ENCODE assay signal across 8 cellular contexts in the genomic region with DNA sequence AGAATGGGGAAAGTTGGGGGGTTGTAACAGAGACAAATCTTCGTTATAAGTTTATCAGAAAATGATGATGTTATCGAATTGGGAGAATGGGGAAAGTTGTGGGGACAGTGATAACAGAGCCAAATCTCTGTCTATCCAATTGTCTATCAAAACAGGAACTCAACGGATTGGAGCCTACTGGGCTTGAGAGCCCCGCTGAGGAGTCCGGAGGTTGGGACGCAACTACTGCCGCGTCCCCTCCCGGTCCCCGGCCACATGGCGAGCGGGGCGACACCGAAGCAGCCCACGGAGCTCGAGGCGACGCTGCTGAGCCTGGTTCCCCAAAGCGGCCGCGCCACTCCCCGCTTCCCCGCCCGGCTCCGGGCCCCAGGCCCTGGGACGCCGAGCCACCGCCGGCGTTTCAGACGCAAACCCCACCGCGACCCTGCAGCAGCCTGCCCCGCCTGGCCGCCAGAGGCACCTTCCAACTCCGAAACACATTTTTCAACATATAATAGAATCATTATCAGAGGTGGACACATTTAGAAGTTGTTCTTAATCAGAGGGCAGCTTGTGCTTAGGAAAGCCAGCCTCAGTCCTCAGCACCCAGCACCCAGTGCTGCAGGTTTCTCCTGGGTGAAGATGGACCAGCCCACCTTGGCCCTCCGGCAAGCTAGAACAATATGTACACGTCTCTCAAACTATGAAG. TPM values are rescaled to one million over a fixed set of nuclear protein-coding genes. Genes with fewer than 3 reads are reported as not detected.
A peak's percentile ranks its signal among the peaks of the same experiment; 100 is the strongest.
DNase-seq lines count a peak whose midpoint lies in the region; ATAC-seq, FAIRE-seq and TF ChIP-seq lines count a peak whose summit lies in the region.

No MANE protein-coding gene starts in this region.

- peak; percentile 33 for TF ChIP-seq CTCF in BE2C (IDR thresholded peaks at IDR 0.05; ENCODE audit: low read depth, low read length)
- TF ChIP-seq CTCF in ascending aorta (IDR thresholded peaks at IDR 0.05), result no peak
- TF ChIP-seq CTCF in D721Med (IDR thresholded peaks at IDR 0.05; ENCODE audit: insufficient read depth, missing control alignments), result no peak

- intact Hi-C loops in ascending aorta (cut with DNase I), result no loop called here

- H3K4me1 ChIP-seq in BE2C (peaks cover 10% of the 10 kb centered on the region), ascending aorta (no peaks in the 10 kb centered on the region), subcutaneous abdominal adipose tissue (ENCODE audit: control insufficient read depth in 5 of 5, insufficient read depth in 5 of 5, low read length in 5 of 5) (peaks cover 0 to 21% (median 9%) of the 10 kb centered on the region in 5 donors)

- DNase-seq in BE2C (peak; percentile 55), H7 (peak; percentile 86), ascending aorta (ENCODE audit: low spot score in 2 of 2) (no peak), iPS-NIHi11 (ENCODE audit: low spot score) (peak; percentile 73), D721Med (ENCODE audit: insufficient read length, low spot score) (no peak), NCI-H345 treated with DMSO at 0.1 percent for 48 hours (lab: John Stamatoyannopoulos, UW; ENCODE audit: unreplicated experiment) (no peak)

- H3K9ac ChIP-seq in subcutaneous abdominal adipose tissue (ENCODE audit: low read length in 5 of 5), result peak overlapping the region; percentile 4 to 75 (median 70)

- no peak for FAIRE-seq in D721Med (lab: Jason Lieb, UNC)

- peak overlapping the region; percentile 57 for H3K4me3 ChIP-seq in BE2C (ENCODE audit: low read depth, low read length)
- H3K4me3 ChIP-seq in H7 (ENCODE audit: insufficient read depth, low read depth, low read length), result peak overlapping the region; percentile 26
- peak overlapping the region; percentile 48 to 51 for H3K4me3 ChIP-seq in ascending aorta
- peak overlapping the region; percentile 13 to 59 (median 53) for H3K4me3 ChIP-seq in subcutaneous abdominal adipose tissue (ENCODE audit: low read depth in 1 of 5, low read length in 5 of 5)

- H3K27me3 ChIP-seq in BE2C, result no peaks in the 10 kb centered on the region
- peaks cover 10% of the 10 kb centered on the region for H3K27me3 ChIP-seq in H7 (ENCODE audit: control insufficient read depth, insufficient read depth, low read length)
- H3K27me3 ChIP-seq in ascending aorta, result no peaks in the 10 kb centered on the region
- peaks cover 0 to 4% (median 0%) of the 10 kb centered on the region in 5 donors for H3K27me3 ChIP-seq in subcutaneous abdominal adipose tissue (ENCODE audit: control insufficient read depth in 5 of 5, insufficient read depth in 4 of 5, low read length in 5 of 5)

- ATAC-seq in GM18520 (IDR thresholded peaks at IDR 0.05; ENCODE audit: unreplicated experiment), result no peak

- no peaks in the 10 kb centered on the region for H3K36me3 ChIP-seq in BE2C
- H3K36me3 ChIP-seq in H7 (replicated peaks; ENCODE audit: control insufficient read depth, insufficient read depth, low read length), result no peaks in the 10 kb centered on the region
- no peaks in the 10 kb centered on the region for H3K36me3 ChIP-seq in ascending aorta
- no peaks in the 10 kb centered on the region for H3K36me3 ChIP-seq in subcutaneous abdominal adipose tissue (ENCODE audit: control insufficient read depth in 5 of 5, insufficient read depth in 5 of 5, low read length in 5 of 5)

- H3K9me3 ChIP-seq in BE2C, result no peaks in the 10 kb centered on the region
- no peaks in the 10 kb centered on the region for H3K9me3 ChIP-seq in ascending aorta
- H3K9me3 ChIP-seq in subcutaneous abdominal adipose tissue (ENCODE audit: control insufficient read depth in 5 of 5, low read length in 5 of 5), result no peaks in the 10 kb centered on the region

- H3K27ac ChIP-seq in ascending aorta, result no peak overlapping the region
- H3K27ac ChIP-seq in subcutaneous abdominal adipose tissue (ENCODE audit: low read depth, low read length), result peak overlapping the region; percentile 55

RNA-seq across cellular contexts. Expression of a gene that starts 13.8 kb away (rescaled TPM):
- polyA plus RNA-seq in BE2C (2012; ENCODE audit: insufficient read depth, insufficient read length, low read depth), result 92.5 TPM
- 12.3 and 15.1 TPM in 2 replicates for total RNA-seq in H7 (2014; rRNA removed; shearing (Covaris generic))
- total RNA-seq in ascending aorta, result 6.0 TPM

RNA-seq across cellular contexts. Expression of a gene that starts 43.4 kb away (rescaled TPM):
- 52.8 TPM for polyA plus RNA-seq in BE2C (2012; ENCODE audit: insufficient read depth, insufficient read length, low read depth)
- total RNA-seq in H7 (2014; rRNA removed; shearing (Covaris generic)), result 16.1 and 26.0 TPM in 2 replicates
- total RNA-seq in ascending aorta, result 3.3 TPM

Comparison
In these comparisons a context has a peak if more than half of its experiments do, and no peak if none do; other contexts are left out.
1. DNase-seq: peak in BE2C (single experiment), H7 (single experiment) and iPS-NIHi11 (single experiment); none in ascending aorta (0 of 2), D721Med (single experiment) and NCI-H345 treated with DMSO at 0.1 percent for 48 hours (single experiment).
2. Peak in every context shown above with its lines, with median percentiles within 50 percentile points of each other: H3K4me3 ChIP-seq.